In genomic region chr1:90826024-90826423, GRCh38 we compare ENCODE assay signal across 1 cellular context.
TF ChIP-seq lines count a peak whose summit lies in the region.

No MANE protein-coding gene starts in this region.

TF ChIP-seq in K562, 482 proteins besides CTCF, POLR2A, EP300 and RAD21 (continued from another document and continues in another):
- no peak for TF ChIP-seq STAT5A (IDR thresholded peaks at IDR 0.05; ENCODE audit: borderline replicate concordance, low read length)
- TF ChIP-seq ELK1 (CRISPR knock-in tag; IDR thresholded peaks at IDR 0.05): no peak
- TF ChIP-seq GTF2A2 (tag; IDR thresholded peaks at IDR 0.05): no peak
- TF ChIP-seq MTF1 (CRISPR knock-in tag; IDR thresholded peaks at IDR 0.05; ENCODE audit: borderline replicate concordance): peak; percentile 90
- TF ChIP-seq NFXL1 (CRISPR knock-in tag; IDR thresholded peaks at IDR 0.05): no peak
- TF ChIP-seq RFX7 (CRISPR knock-in tag; IDR thresholded peaks at IDR 0.05): no peak
- no peak for TF ChIP-seq ZNF436 (CRISPR knock-in tag; IDR thresholded peaks at IDR 0.05)
- TF ChIP-seq FOXJ3 (CRISPR knock-in tag; IDR thresholded peaks at IDR 0.05): no peak
- peak; percentile 78; the same call in 1 of the 2 replicates for TF ChIP-seq ZNF174 (CRISPR knock-in tag; IDR thresholded peaks at IDR 0.05)
- no peak for TF ChIP-seq NKRF (IDR thresholded peaks at IDR 0.05; ENCODE audit: borderline replicate concordance)
- TF ChIP-seq USF1 (CRISPR knock-in tag; IDR thresholded peaks at IDR 0.05): no peak
- no peak for TF ChIP-seq ZNF224 (CRISPR knock-in tag; IDR thresholded peaks at IDR 0.05)
- peak; percentile 75 for TF ChIP-seq ZNF707 (CRISPR knock-in tag; conservative IDR thresholded peaks at IDR 0.05)
- TF ChIP-seq POLR2H (tag; IDR thresholded peaks at IDR 0.05; ENCODE audit: low read depth): no peak
- no peak for TF ChIP-seq E2F5 (CRISPR knock-in tag; IDR thresholded peaks at IDR 0.05)
- no peak for TF ChIP-seq HMGXB4 (CRISPR knock-in tag; IDR thresholded peaks at IDR 0.05)
- no peak for TF ChIP-seq FOXM1 (IDR thresholded peaks at IDR 0.05; ENCODE audit: low read depth)
- TF ChIP-seq FOXM1 (CRISPR knock-in tag; IDR thresholded peaks at IDR 0.05; ENCODE audit: low read depth): no peak
- TF ChIP-seq NR2F6 (CRISPR knock-in tag; IDR thresholded peaks at IDR 0.05): peak; percentile 80; the same call in 1 of the 2 replicates
- no peak for TF ChIP-seq TOE1 (IDR thresholded peaks at IDR 0.05; ENCODE audit: borderline replicate concordance)
- TF ChIP-seq TOE1 (CRISPR knock-in tag; IDR thresholded peaks at IDR 0.05; ENCODE audit: borderline replicate concordance, low read depth): no peak
- TF ChIP-seq KDM1A (IDR thresholded peaks at IDR 0.05): peak in 1 of 2 experiments; percentile 62; a peak in 1 of 4 replicates
- TF ChIP-seq SMARCC2 (IDR thresholded peaks at IDR 0.05; ENCODE audit: low read depth): no peak
- no peak for TF ChIP-seq MTA2 (IDR thresholded peaks at IDR 0.05; ENCODE audit: low read depth)
- TF ChIP-seq ZNF277 (CRISPR knock-in tag; IDR thresholded peaks at IDR 0.05; ENCODE audit: borderline replicate concordance): peak; percentile 98
- TF ChIP-seq ZNF23 (CRISPR knock-in tag; IDR thresholded peaks at IDR 0.05): no peak
- no peak for TF ChIP-seq DIDO1 (tag; IDR thresholded peaks at IDR 0.05; ENCODE audit: low read depth)
- no peak for TF ChIP-seq SMC3 (conservative IDR thresholded peaks at IDR 0.05; ENCODE audit: insufficient read depth, low read depth, low read length)
- no peak for TF ChIP-seq ARID1B (IDR thresholded peaks at IDR 0.05)
- peak; percentile 84 for TF ChIP-seq ZNF140 (CRISPR knock-in tag; IDR thresholded peaks at IDR 0.05)
- no peak for TF ChIP-seq ZNF184 (CRISPR knock-in tag; IDR thresholded peaks at IDR 0.05)
- no peak for TF ChIP-seq LARP7 (IDR thresholded peaks at IDR 0.05)
- TF ChIP-seq ZFP30 (CRISPR knock-in tag; IDR thresholded peaks at IDR 0.05; ENCODE audit: borderline replicate concordance): 0 out of 2 replicates have a peak, but pooled peaks have one; percentile 49
- TF ChIP-seq MCM2 (IDR thresholded peaks at IDR 0.05; ENCODE audit: low read depth): no peak
- TF ChIP-seq HNRNPUL1 (IDR thresholded peaks at IDR 0.05; ENCODE audit: low read length): no peak
- peak; percentile 63; the same call in 1 of the 2 replicates for TF ChIP-seq ZNF79 (CRISPR knock-in tag; IDR thresholded peaks at IDR 0.05; ENCODE audit: low read depth)
- TF ChIP-seq RBBP5 (IDR thresholded peaks at IDR 0.05; ENCODE audit: borderline replicate concordance, insufficient read depth, low read length, poor library complexity, severe bottlenecking): no peak
- TF ChIP-seq ZNF347 (CRISPR knock-in tag; IDR thresholded peaks at IDR 0.05; ENCODE audit: low read depth): no peak
- no peak for TF ChIP-seq DEAF1 (CRISPR knock-in tag; IDR thresholded peaks at IDR 0.05)
- no peak for TF ChIP-seq ZNF41 (CRISPR knock-in tag; conservative IDR thresholded peaks at IDR 0.05)
- peak; percentile 78 for TF ChIP-seq ZNF449 (CRISPR knock-in tag; IDR thresholded peaks at IDR 0.05)
- no peak for TF ChIP-seq ATF6 (CRISPR knock-in tag; IDR thresholded peaks at IDR 0.05)
- no peak for TF ChIP-seq PML (IDR thresholded peaks at IDR 0.05; ENCODE audit: low read length)
- TF ChIP-seq ADNP (tag; IDR thresholded peaks at IDR 0.05): no peak
- TF ChIP-seq STAT6 (CRISPR knock-in tag; IDR thresholded peaks at IDR 0.05): no peak
- TF ChIP-seq IRF9 (tag; IDR thresholded peaks at IDR 0.05): no peak
- no peak for TF ChIP-seq TAL1 (IDR thresholded peaks at IDR 0.05)
- peak; percentile 84; the same call in 1 of the 2 replicates for TF ChIP-seq SLC30A9 (CRISPR knock-in tag; IDR thresholded peaks at IDR 0.05)
- TF ChIP-seq ZNF398 (CRISPR knock-in tag; IDR thresholded peaks at IDR 0.05): no peak
